In genomic region chr1:213136190-213136917, GRCh38 we compare ENCODE assay signal across 29 cellular contexts.
DNase-seq lines count a peak whose midpoint lies in the region; ATAC-seq, FAIRE-seq and TF ChIP-seq lines count a peak whose summit lies in the region.
"Had no signal": no experiment of that assay in that cellular context is flagged by ENCODE, and none has a peak within 500 bp of the region (broad histone marks: within the 10 kb centered on the region; RNA-seq: fewer than 3 reads in every experiment).

No MANE protein-coding gene starts in this region.

- peaks cover 28% of the 10 kb centered on the region for H3K9me3 Mint-ChIP-seq in progenitor cell of endocrine pancreas (ENCODE audit: low read depth)
- H3K9me3 Mint-ChIP-seq: activated CD4-positive, alpha-beta memory T cell treated with anti-CD3 and anti-CD28 coated beads for 36 hours had no signal

- TF ChIP-seq POLR2A in K562 (conservative IDR thresholded peaks at IDR 0.05) = no peak

- DNase-seq in HuH-7 (ENCODE audit: low spot score) = peak; percentile 23
- peak in 1 of 4 experiments; percentile 15 for DNase-seq in K562 (ENCODE audit: extremely low read depth in 1 of 4, low spot score in 3 of 4)
- no peak for DNase-seq in left lobe of liver (ENCODE audit: low spot score)
- DNase-seq in progenitor cell of endocrine pancreas (ENCODE audit: low spot score, unreplicated experiment) = no peak
- DNase-seq in HT-29 (ENCODE audit: low spot score) = no peak
- no peak for DNase-seq in inferior parietal cortex (ENCODE audit: extremely low spot score)
- DNase-seq: activated CD4-positive, alpha-beta memory T cell treated with anti-CD3 and anti-CD28 coated beads for 36 hours; activated CD4-positive, CD25-positive, alpha-beta regulatory T cell treated with anti-CD3 and anti-CD28 coated beads, Interleukin-2, amount 50 U/mL, for 72 hours; activated naive CD4-positive, alpha-beta T cell treated with anti-CD3 and anti-CD28 coated beads, Interleukin-2, amount 50 U/mL, for 16 hours; amniotic stem cell; brain microvascular endothelial cell; CD8-positive, alpha-beta memory T cell; DMS153; left ventricle myocardium inferior; NCI-H187; NCI-H2171; Peyer's patch; SHP77; stimulated activated CD4-positive, alpha-beta T cell treated with anti-CD3 and anti-CD28 coated beads, Interleukin-4, amount 100 ng/mL, for 4 hours; T-helper 2 cell; tibial artery had no signal

- H3K27me3 Mint-ChIP-seq in progenitor cell of endocrine pancreas = no peaks in the 10 kb centered on the region
- H3K27me3 Mint-ChIP-seq: activated CD4-positive, alpha-beta memory T cell treated with anti-CD3 and anti-CD28 coated beads for 36 hours; CD8-positive, alpha-beta memory T cell; IgD-negative memory B cell had no signal

- no peak overlapping the region for H2AFZ ChIP-seq in K562 (ENCODE audit: low read depth, low read length)

- H3K9ac ChIP-seq in K562 (ENCODE audit: insufficient read depth in 1 of 2, low read depth in 2 of 2, low read length in 2 of 2) = no peak overlapping the region

- FAIRE-seq in K562 (lab: Jason Lieb, UNC) = no peak
- FAIRE-seq: G401.6 had no signal

- intact Hi-C loops in K562 (cut with micrococcal nuclease) = no loop called here

- peak overlapping the region; percentile 80 for H3K27ac Mint-ChIP-seq in progenitor cell of endocrine pancreas
- H3K27ac Mint-ChIP-seq: activated CD4-positive, alpha-beta memory T cell treated with anti-CD3 and anti-CD28 coated beads for 36 hours; activated T-helper 2 cell treated with anti-CD3 and anti-CD28 coated beads, Interferon-gamma antibody, Interleukin-2, Interleukin-4, amounts not matched to agents 10 μg/mL and 5 μg/mL and 100 μg/mL, durations not matched to agents 14 hours and 24 hours and 36 hours; IgD-negative memory B cell had no signal

- no peak overlapping the region for H3K4me2 ChIP-seq in K562 (ENCODE audit: insufficient read depth, low read length)

- 25% methylated on average over 5 of the region's 5 CpGs for WGBS in K562 (ENCODE audit: insufficient coverage, low coverage, missing lambda C conversion rate)

- H3K36me3 Mint-ChIP-seq in progenitor cell of endocrine pancreas (ENCODE audit: insufficient read depth) = peaks cover 28% of the 10 kb centered on the region

- TF ChIP-seq EP300 in K562 (IDR thresholded peaks at IDR 0.05; ENCODE audit: low read length) = no peak

- no peaks in the 10 kb centered on the region for H4K20me1 ChIP-seq in K562 (replicated peaks; ENCODE audit: control insufficient read depth, insufficient read depth, low read length)

- in situ Hi-C loops in K562 (cut with MboI) = no loop called here

- peaks cover 0 to 15% of the 10 kb centered on the region in 2 experiments; a peak in 2 of 5 replicates for H3K4me1 ChIP-seq in K562 (replicated peaks in 1 of 2; ENCODE audit: control insufficient read depth in 2 of 2, insufficient read depth in 2 of 2, low read length in 2 of 2)
- H3K4me1 ChIP-seq: Peyer's patch, prostate gland had no signal

- peak overlapping the region; percentile 11; the same call in 1 of the 3 replicates for H3K27ac ChIP-seq in K562 (ENCODE audit: extremely low read depth, low read depth, low read length)
- H3K27ac ChIP-seq: brain microvascular endothelial cell, gastroesophageal sphincter, left ventricle myocardium inferior, Peyer's patch, prostate gland had no signal

- no peak for TF ChIP-seq CTCF in K562 (IDR thresholded peaks at IDR 0.05 in 2 of 3, conservative IDR thresholded peaks at IDR 0.05 in 1 of 3; ENCODE audit: insufficient read depth in 2 of 3, low read depth in 1 of 3, low read length in 3 of 3)
- no peak for TF ChIP-seq CTCF in progenitor cell of endocrine pancreas (IDR thresholded peaks at IDR 0.05; ENCODE audit: unreplicated experiment)

- peaks cover 45% of the 10 kb centered on the region for H3K79me2 ChIP-seq in K562 (ENCODE audit: control insufficient read depth, insufficient read depth, low read length)

- CTCF ChIA-PET in K562 (lab: Yijun Ruan, JAX; ENCODE audit: low intra/inter-chr PET ratio) = no interaction called here

- no peaks in the 10 kb centered on the region for H3K9me1 ChIP-seq in K562 (ENCODE audit: control insufficient read depth, insufficient read depth, low read length)

- no peak overlapping the region for H3K4me3 ChIP-seq in K562
- H3K4me3 ChIP-seq: gastroesophageal sphincter, left ventricle myocardium inferior, Peyer's patch, prostate gland, tibial artery had no signal

- no peaks in the 10 kb centered on the region for H3K27me3 ChIP-seq in K562 (ENCODE audit: control insufficient read depth in 2 of 2, insufficient read depth in 2 of 2, low read length in 2 of 2)
- H3K27me3 ChIP-seq: brain microvascular endothelial cell, gastroesophageal sphincter, Peyer's patch, tibial artery had no signal

- peaks cover 32% of the 10 kb centered on the region for H3K4me1 Mint-ChIP-seq in progenitor cell of endocrine pancreas (ENCODE audit: low read depth)

- ATAC-seq in K562 (peak; percentile 56), left lobe of liver (peak; percentile 18), HG03565 (IDR thresholded peaks at IDR 0.05; ENCODE audit: unreplicated experiment) (no peak)
- ATAC-seq: gastroesophageal sphincter, HCT116, sciatic nerve had no signal

- BruUV-seq in K562 (replicated peaks; lab: Mats Ljungman, UMichigan) = no TSS peak

- H3K36me3 ChIP-seq in K562 (ENCODE audit: control insufficient read depth, insufficient read depth, low read length) = 0 out of 3 replicates have a peak, but pooled peaks cover 2% of the 10 kb centered on the region
- H3K36me3 ChIP-seq: brain microvascular endothelial cell, gastroesophageal sphincter, left ventricle myocardium inferior, Peyer's patch, prostate gland, tibial artery had no signal

- no peak for TF ChIP-seq RAD21 in K562 (CRISPR knock-in tag; conservative IDR thresholded peaks at IDR 0.05 in 1 of 2, IDR thresholded peaks at IDR 0.05 in 1 of 2)

- H3K4me3 Mint-ChIP-seq in progenitor cell of endocrine pancreas (ENCODE audit: low read depth) = no peak overlapping the region
- H3K4me3 Mint-ChIP-seq: activated CD4-positive, alpha-beta memory T cell treated with anti-CD3 and anti-CD28 coated beads for 36 hours; CD8-positive, alpha-beta memory T cell; IgD-negative memory B cell had no signal

- POLR2A ChIA-PET in K562 (lab: Yijun Ruan, JAX) = no interaction called here

- H3K9me3 ChIP-seq in K562 (replicated peaks; ENCODE audit: control insufficient read depth, insufficient read depth, low read depth, low read length) = peaks cover 4% of the 10 kb centered on the region
- H3K9me3 ChIP-seq: gastroesophageal sphincter, Peyer's patch, prostate gland, tibial artery had no signal

TF ChIP-seq in K562, 482 proteins besides CTCF, POLR2A, EP300 and RAD21:
- TF ChIP-seq SMARCA4 (IDR thresholded peaks at IDR 0.05) (0 out of 2 replicates have a peak, but pooled peaks have one; percentile 22), ARID1B (IDR thresholded peaks at IDR 0.05) (peak; percentile 29; the same call in 1 of the 2 replicates), SPI1 (IDR thresholded peaks at IDR 0.05; ENCODE audit: borderline replicate concordance, low read depth, low read length) (peak; percentile 73; the same call in 1 of the 2 replicates), ZBTB5 (IDR thresholded peaks at IDR 0.05) (no peak), TEAD4 (IDR thresholded peaks at IDR 0.05; ENCODE audit: low read length) (peak; percentile 20; the same call in 1 of the 2 replicates), TEAD4 (CRISPR knock-in tag; IDR thresholded peaks at IDR 0.05; ENCODE audit: borderline replicate concordance) (no peak), ZNF384 (IDR thresholded peaks at IDR 0.05; ENCODE audit: low read depth, low read length) (peak; percentile 58; the same call in 1 of the 2 replicates), SOX6 (IDR thresholded peaks at IDR 0.05) (peak; percentile 62; the same call in 1 of the 2 replicates), MEIS2 (IDR thresholded peaks at IDR 0.05; ENCODE audit: partially characterized antibody) (peak; percentile 8), CBFA2T3 (IDR thresholded peaks at IDR 0.05) (0 out of 2 replicates have a peak, but pooled peaks have one; percentile 7), HLTF (IDR thresholded peaks at IDR 0.05) (no peak), SMARCB1 (IDR thresholded peaks at IDR 0.05; ENCODE audit: insufficient read length, low read depth) (peak; percentile 24), CBFA2T2 (conservative IDR thresholded peaks at IDR 0.05) (no peak)
- TF ChIP-seq, protein P1, sequence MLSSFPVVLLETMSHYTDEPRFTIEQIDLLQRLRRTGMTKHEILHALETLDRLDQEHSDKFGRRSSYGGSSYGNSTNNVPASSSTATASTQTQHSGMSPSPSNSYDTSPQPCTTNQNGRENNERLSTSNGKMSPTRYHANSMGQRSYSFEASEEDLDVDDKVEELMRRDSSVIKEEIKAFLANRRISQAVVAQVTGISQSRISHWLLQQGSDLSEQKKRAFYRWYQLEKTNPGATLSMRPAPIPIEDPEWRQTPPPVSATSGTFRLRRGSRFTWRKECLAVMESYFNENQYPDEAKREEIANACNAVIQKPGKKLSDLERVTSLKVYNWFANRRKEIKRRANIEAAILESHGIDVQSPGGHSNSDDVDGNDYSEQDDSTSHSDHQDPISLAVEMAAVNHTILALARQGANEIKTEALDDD (IDR thresholded peaks at IDR 0.05) = peak; percentile 20; the same call in 1 of the 2 replicates
